16 cellular contexts compared by ENCODE assay signal in the genomic region with DNA sequence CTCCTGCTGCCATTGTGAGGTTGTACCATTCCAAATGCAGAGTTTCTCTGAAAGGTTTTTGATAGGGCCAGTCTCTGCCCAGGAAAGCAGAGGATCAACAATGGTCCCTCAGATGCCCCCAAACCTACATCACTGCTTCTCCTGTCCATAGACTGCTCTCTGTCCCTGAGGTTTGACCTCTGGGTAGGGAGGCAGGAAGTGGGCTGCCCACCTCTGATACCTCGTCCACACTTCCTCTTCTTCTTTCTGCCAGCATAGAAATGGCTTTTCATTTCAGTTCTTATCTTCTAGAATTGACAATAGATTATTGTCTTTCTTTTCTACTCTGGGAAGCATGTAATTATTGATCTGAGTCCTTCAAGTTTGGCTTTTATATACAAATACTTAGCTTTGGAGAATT.
DNase-seq lines count a peak whose midpoint lies in the region; ATAC-seq and TF ChIP-seq lines count a peak whose summit lies in the region.
"Had no signal": no experiment of that assay in that cellular context is flagged by ENCODE, and none has a peak within 500 bp of the region (broad histone marks: within the 10 kb centered on the region; RNA-seq: fewer than 3 reads in every experiment).

No MANE protein-coding gene starts in this region.

- H3K4me1 Mint-ChIP-seq in endodermal cell, result peaks cover 7% of the 10 kb centered on the region
- H3K4me1 Mint-ChIP-seq: activated naive CD4-positive, alpha-beta T cell treated with anti-CD3 and anti-CD28 coated beads, Interleukin-2, amount 50 U/mL, for 24 hours; nephron progenitor cell had no signal

- POLR2A ChIA-PET in SK-N-SH (lab: Yijun Ruan, JAX), result no interaction called here

- H3K9ac ChIP-seq in SK-N-SH (no peak overlapping the region), endodermal cell (ENCODE audit: extremely low read depth, low read length, poor library complexity, severe bottlenecking) (no peak overlapping the region)

- H3K27me3 ChIP-seq in upper lobe of left lung (no peaks in the 10 kb centered on the region), SK-N-SH (ENCODE audit: insufficient read depth) (no peaks in the 10 kb centered on the region), endodermal cell (ENCODE audit: control insufficient read depth, insufficient read depth, low read length, poor library complexity, severe bottlenecking) (peaks cover 20% of the 10 kb centered on the region)

- H4K20me1 ChIP-seq in SK-N-SH (ENCODE audit: insufficient read depth), result no peaks in the 10 kb centered on the region

- no peaks in the 10 kb centered on the region for H3K36me3 ChIP-seq in upper lobe of left lung
- H3K36me3 ChIP-seq in SK-N-SH (replicated peaks in 1 of 2; ENCODE audit: control insufficient read depth in 1 of 2, insufficient read depth in 2 of 2, low read length in 1 of 2), result no peaks in the 10 kb centered on the region
- H3K36me3 ChIP-seq in endodermal cell (ENCODE audit: control insufficient read depth, insufficient read depth, low read length), result no peaks in the 10 kb centered on the region

- H3K9me3 ChIP-seq in upper lobe of left lung (no peaks in the 10 kb centered on the region), SK-N-SH (no peaks in the 10 kb centered on the region), endodermal cell (ENCODE audit: control insufficient read depth, low read length) (no peaks in the 10 kb centered on the region)

- TF ChIP-seq RAD21 in SK-N-SH (IDR thresholded peaks at IDR 0.05; ENCODE audit: low read length), result no peak

- no peaks in the 10 kb centered on the region for H3K27me3 Mint-ChIP-seq in endodermal cell (ENCODE audit: insufficient read depth)
- H3K27me3 Mint-ChIP-seq: activated CD4-positive, alpha-beta memory T cell treated with anti-CD3 and anti-CD28 coated beads, Interleukin-2, amount 10 ng/mL, durations not matched to agents 7 days and 5 days; activated naive CD4-positive, alpha-beta T cell treated with anti-CD3 and anti-CD28 coated beads, Interleukin-2, amount 50 U/mL, for 24 hours had no signal

- TF ChIP-seq EP300 in upper lobe of left lung (IDR thresholded peaks at IDR 0.05) (no peak), SK-N-SH (IDR thresholded peaks at IDR 0.05; ENCODE audit: borderline replicate concordance in 1 of 2, low read depth in 1 of 2, low read length in 1 of 2) (no peak)

- CTCF ChIA-PET in SK-N-SH (lab: Yijun Ruan, JAX), result no interaction called here

- H3K9me3 Mint-ChIP-seq in endodermal cell, result no peaks in the 10 kb centered on the region
- H3K9me3 Mint-ChIP-seq: activated CD4-positive, alpha-beta memory T cell treated with anti-CD3 and anti-CD28 coated beads, Interleukin-2, amount 10 ng/mL, durations not matched to agents 7 days and 5 days; activated naive CD4-positive, alpha-beta T cell treated with anti-CD3 and anti-CD28 coated beads, Interleukin-2, amount 50 U/mL, for 24 hours had no signal

- no peak overlapping the region for H2AFZ ChIP-seq in SK-N-SH (ENCODE audit: low read depth)

- H3K4me3 Mint-ChIP-seq in endodermal cell, result no peak overlapping the region
- H3K4me3 Mint-ChIP-seq: activated CD4-positive, alpha-beta memory T cell treated with anti-CD3 and anti-CD28 coated beads, Interleukin-2, amount 10 ng/mL, durations not matched to agents 7 days and 5 days; activated naive CD4-positive, alpha-beta T cell treated with anti-CD3 and anti-CD28 coated beads, Interleukin-2, amount 50 U/mL, for 24 hours; nephron progenitor cell had no signal

- H3K9me2 ChIP-seq in SK-N-SH, result no peaks in the 10 kb centered on the region

- H3K79me2 ChIP-seq in SK-N-SH (ENCODE audit: insufficient read depth), result no peaks in the 10 kb centered on the region

- ATAC-seq in GM19328 (IDR thresholded peaks at IDR 0.05; ENCODE audit: unreplicated experiment), result peak; percentile 77
- peak; percentile 77 for ATAC-seq in HG02678 (IDR thresholded peaks at IDR 0.05; ENCODE audit: unreplicated experiment)
- ATAC-seq in HG03575 (IDR thresholded peaks at IDR 0.05; ENCODE audit: extremely low read depth, insufficient number of reproducible peaks, low FRiP score, unreplicated experiment), result peak; percentile 55
- ATAC-seq in upper lobe of left lung (ENCODE audit: low FRiP score in 2 of 2), result no peak

- H3K4me2 ChIP-seq in SK-N-SH, result no peak overlapping the region

- no peaks in the 10 kb centered on the region for H3F3A ChIP-seq in SK-N-SH (replicated peaks; ENCODE audit: insufficient read depth)

- H3K4me3 ChIP-seq in upper lobe of left lung, result no peak overlapping the region
- no peak overlapping the region for H3K4me3 ChIP-seq in SK-N-SH (ENCODE audit: low read depth in 2 of 2, low read length in 1 of 2)
- H3K4me3 ChIP-seq in endodermal cell (ENCODE audit: low read length), result no peak overlapping the region
- H3K4me3 ChIP-seq: SK-N-MC, skin epidermis had no signal

- H3K27ac ChIP-seq in upper lobe of left lung, result no peak overlapping the region
- H3K27ac ChIP-seq in SK-N-SH (ENCODE audit: low read depth in 2 of 2, low read length in 1 of 2), result no peak overlapping the region
- H3K27ac ChIP-seq in endodermal cell (ENCODE audit: low read depth, low read length), result no peak overlapping the region
- H3K27ac ChIP-seq: SK-N-MC, skin epidermis had no signal

- no peaks in the 10 kb centered on the region for H3K36me3 Mint-ChIP-seq in endodermal cell (ENCODE audit: low read depth)

- no peak overlapping the region for H3K27ac Mint-ChIP-seq in endodermal cell
- H3K27ac Mint-ChIP-seq: activated CD4-positive, alpha-beta memory T cell treated with anti-CD3 and anti-CD28 coated beads, Interleukin-2, amount 10 ng/mL, durations not matched to agents 7 days and 5 days; activated naive CD4-positive, alpha-beta T cell treated with anti-CD3 and anti-CD28 coated beads, Interleukin-2, amount 50 U/mL, for 24 hours; nephron progenitor cell had no signal

- TF ChIP-seq POLR2A in upper lobe of left lung (IDR thresholded peaks at IDR 0.05), result no peak

- DNase-seq in AML-193 (lab: John Stamatoyannopoulos, UW) (peak; percentile 49 to 56), upper lobe of left lung (no peak), SK-N-SH (no peak), endodermal cell (no peak), DMS153 treated with DMSO at 0.1 percent for 48 hours (lab: John Stamatoyannopoulos, UW; ENCODE audit: unreplicated experiment) (no peak)
- DNase-seq: activated CD4-positive, alpha-beta memory T cell treated with anti-CD3 and anti-CD28 coated beads, Interleukin-2, amount 10 ng/mL, durations not matched to agents 7 days and 5 days; DMS79; NCI-H1105; NCI-H69; nephron progenitor cell had no signal

- H3K4me1 ChIP-seq in upper lobe of left lung (no peaks in the 10 kb centered on the region), SK-N-SH (ENCODE audit: control insufficient read depth in 1 of 2, insufficient read depth in 2 of 2, low read depth in 1 of 2, low read length in 1 of 2) (no peaks in the 10 kb centered on the region), endodermal cell (ENCODE audit: control insufficient read depth, insufficient read depth, low read length) (no peaks in the 10 kb centered on the region)

- WGBS in upper lobe of left lung, 2 donors, result 38 to 58% methylated on average over 1 of the region's 1 CpG
- WGBS in SK-N-SH (ENCODE audit: low lambda C conversion rate), result 64% methylated on average over 1 of the region's 1 CpG
- 100% methylated on average over 1 of the region's 1 CpG; no CpG with 5 or more reads in 1 of the 2 experiments for WGBS in endodermal cell (ENCODE audit: insufficient coverage in 1 of 2, insufficient read length in 1 of 2), 2 experiments

- no peak for TF ChIP-seq CTCF in upper lobe of left lung (IDR thresholded peaks at IDR 0.05)
- no peak for TF ChIP-seq CTCF in SK-N-SH (IDR thresholded peaks at IDR 0.05)
- TF ChIP-seq CTCF in endodermal cell (conservative IDR thresholded peaks at IDR 0.05), result no peak

TF ChIP-seq in SK-N-SH, 30 proteins besides CTCF, POLR2A, EP300 and RAD21:
- no peak for TF ChIP-seq GABPA (IDR thresholded peaks at IDR 0.05; ENCODE audit: low read depth)

Comparison
In these comparisons a context has a peak if more than half of its experiments do, and no peak if none do; other contexts are left out.
1. DNase-seq: peak in AML-193 (2 of 2); none in upper lobe of left lung (0 of 2), SK-N-SH (single experiment), endodermal cell (single experiment) and DMS153 treated with DMSO at 0.1 percent for 48 hours (single experiment).
2. ATAC-seq: peak in GM19328 (single experiment), HG02678 (single experiment) and HG03575 (single experiment); none in upper lobe of left lung (0 of 2).